Comparison of ENCODE assay signal across 26 cellular contexts in the genomic region with DNA sequence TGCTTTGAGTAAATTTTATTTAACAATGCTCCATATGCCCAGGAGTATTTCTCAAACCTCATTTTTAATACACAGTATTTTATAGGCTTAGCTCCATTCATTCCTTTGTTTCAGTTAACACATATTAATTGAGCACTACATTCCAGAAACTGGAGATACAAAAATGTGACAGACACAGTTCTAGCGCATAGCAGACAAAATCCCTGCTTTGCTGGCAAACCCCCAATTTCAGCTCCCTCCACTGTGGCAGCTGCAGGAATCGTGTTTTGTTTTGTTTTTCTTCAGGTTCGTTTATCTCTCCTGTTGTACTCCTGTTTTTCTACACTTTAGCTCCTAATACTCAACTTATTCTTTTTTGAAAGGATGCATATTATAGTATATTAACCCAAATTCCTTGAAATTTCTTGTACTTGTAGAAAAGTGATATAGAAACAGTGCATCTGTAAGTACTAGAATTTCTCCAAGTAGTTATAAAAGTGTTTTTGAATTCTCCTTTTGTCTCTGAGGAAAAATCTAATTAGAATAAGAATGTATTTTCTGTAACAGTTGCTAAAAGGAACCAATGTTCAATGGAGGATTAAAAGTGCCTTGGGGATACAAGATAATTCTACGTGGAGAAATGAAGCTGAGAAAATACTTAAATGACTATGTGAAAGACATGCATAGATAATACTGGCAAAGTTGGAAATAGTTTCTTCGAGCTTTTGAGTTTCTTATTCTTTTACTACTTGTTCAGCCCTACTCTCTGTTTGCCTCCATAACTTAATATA.
"Had no signal": no experiment of that assay in that cellular context is flagged by ENCODE, and none has a peak within 500 bp of the region (broad histone marks: within the 10 kb centered on the region; RNA-seq: fewer than 3 reads in every experiment).

No MANE protein-coding gene starts in this region.

- H3K27ac ChIP-seq: dorsolateral prefrontal cortex, hepatocyte, left ventricle myocardium inferior, neutrophil, psoas muscle, skin epidermis, testis, tibial nerve, upper lobe of right lung, vagina had no signal

- H3K4me1 Mint-ChIP-seq: naive B cell; nephron progenitor cell; stimulated activated naive CD8-positive, alpha-beta T cell treated with anti-CD3 and anti-CD28 coated beads, Interleukin-15, amount 100 ng/mL, for 72 hours had no signal

- H3K4me3 ChIP-seq: dorsolateral prefrontal cortex, hepatocyte, left ventricle myocardium inferior, lung, psoas muscle, skin epidermis, testis, tibial nerve, upper lobe of right lung, vagina had no signal

- H3K79me2 ChIP-seq: hepatocyte had no signal

- H3K36me3 ChIP-seq: left ventricle myocardium inferior, neutrophil, tibial nerve, upper lobe of right lung, vagina had no signal

- H3K4me1 ChIP-seq: left ventricle myocardium inferior, psoas muscle, testis, upper lobe of right lung, vagina had no signal

- H3K27ac Mint-ChIP-seq: nephron progenitor cell; stimulated activated naive B cell treated with anti-CD40 and anti-IgM and Interleukin-4, amounts not matched to agents 10 μg/mL and 1 μg/mL and 100 μg/mL, for 72 hours; stimulated activated naive CD8-positive, alpha-beta T cell treated with anti-CD3 and anti-CD28 coated beads, Interleukin-15, amount 100 ng/mL, for 72 hours had no signal

- H3K36me3 Mint-ChIP-seq: naive B cell; stimulated activated naive B cell treated with anti-CD40 and anti-IgM and Interleukin-4, amounts not matched to agents 10 μg/mL and 1 μg/mL and 100 μg/mL, for 72 hours had no signal

- H2AFZ ChIP-seq: hepatocyte had no signal

- H3K9me3 ChIP-seq: left ventricle myocardium inferior, neutrophil, psoas muscle, testis, tibial nerve, upper lobe of right lung, vagina had no signal

- ATAC-seq: left cardiac atrium; sciatic nerve; stimulated activated naive B cell treated with anti-CD40 and anti-IgM and Interleukin-4, amounts not matched to agents 10 μg/mL and 1 μg/mL and 100 μg/mL, for 72 hours; stimulated activated naive CD8-positive, alpha-beta T cell treated with anti-CD3 and anti-CD28 coated beads, Interleukin-15, amount 100 ng/mL, for 72 hours; upper lobe of right lung had no signal

- H3K4me2 ChIP-seq: hepatocyte had no signal

- DNase-seq: dorsolateral prefrontal cortex; effector CD8-positive, alpha-beta T cell; foreskin melanocyte; head of caudate nucleus; kidney; left cardiac atrium; left ventricle myocardium inferior; mesenchymal stem cell; midbrain; naive B cell; nephron progenitor cell; psoas muscle; retina; stimulated activated CD4-positive, alpha-beta T cell treated with anti-CD3 and anti-CD28 coated beads, Interleukin-2, amount 100 ng/mL, for 24 hours; stimulated activated CD4-positive, alpha-beta T cell treated with anti-CD3 and anti-CD28 coated beads, Interleukin-4, amount 100 ng/mL, for 4 hours; stimulated activated naive B cell treated with anti-CD40 and anti-IgM and Interleukin-4, amounts not matched to agents 10 μg/mL and 1 μg/mL and 100 μg/mL, for 72 hours; stimulated activated naive CD8-positive, alpha-beta T cell treated with anti-CD3 and anti-CD28 coated beads, Interleukin-15, amount 100 ng/mL, for 72 hours; testis; upper lobe of right lung had no signal

- H3K27me3 ChIP-seq: dorsolateral prefrontal cortex, testis, tibial nerve, upper lobe of right lung, vagina had no signal

- H3K4me3 Mint-ChIP-seq: naive B cell; nephron progenitor cell; stimulated activated naive B cell treated with anti-CD40 and anti-IgM and Interleukin-4, amounts not matched to agents 10 μg/mL and 1 μg/mL and 100 μg/mL, for 72 hours; stimulated activated naive CD8-positive, alpha-beta T cell treated with anti-CD3 and anti-CD28 coated beads, Interleukin-15, amount 100 ng/mL, for 72 hours had no signal

- H3K9me3 Mint-ChIP-seq: naive B cell; nephron progenitor cell; stimulated activated naive B cell treated with anti-CD40 and anti-IgM and Interleukin-4, amounts not matched to agents 10 μg/mL and 1 μg/mL and 100 μg/mL, for 72 hours; stimulated activated naive CD8-positive, alpha-beta T cell treated with anti-CD3 and anti-CD28 coated beads, Interleukin-15, amount 100 ng/mL, for 72 hours had no signal
